2 cellular contexts compared by ENCODE assay signal in the genomic region with DNA sequence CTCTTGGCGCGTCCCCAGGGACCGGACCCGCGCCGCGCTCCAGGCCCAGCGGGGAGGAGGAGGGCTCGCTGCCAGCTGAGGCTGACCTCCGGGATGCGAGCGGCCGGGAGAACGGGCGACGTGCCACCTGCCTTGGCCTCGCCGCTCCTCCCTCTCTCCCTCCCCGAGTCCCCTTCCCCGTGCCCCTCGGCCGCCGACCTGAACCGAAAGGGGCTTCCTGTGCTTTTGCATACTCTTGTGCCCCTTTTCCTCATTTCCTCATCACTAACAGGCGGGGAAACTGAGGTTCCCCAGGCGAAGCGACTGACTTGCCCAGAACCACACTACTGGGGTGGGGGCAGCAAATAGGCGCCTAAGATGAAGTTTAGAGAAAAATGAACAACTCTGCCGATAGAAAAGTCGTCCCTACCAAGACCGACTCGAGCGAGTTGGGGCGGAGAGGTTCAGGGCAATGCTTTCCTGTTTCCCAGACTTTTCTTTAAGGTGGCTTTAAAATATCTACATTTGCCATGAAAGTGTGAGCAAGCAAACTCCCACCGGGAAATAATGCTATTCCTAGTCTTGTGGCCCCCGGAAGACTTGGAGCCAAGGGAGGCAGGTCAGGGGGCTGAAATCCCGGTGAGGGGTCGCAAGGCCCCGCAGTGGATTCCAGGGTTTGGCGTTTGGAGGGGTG.
TF ChIP-seq lines count a peak whose summit lies in the region.

No MANE protein-coding gene starts in this region.

TF ChIP-seq in A549, 52 proteins besides CTCF, POLR2A, EP300 and RAD21 (continued from another document):
- TF ChIP-seq MAZ (IDR thresholded peaks at IDR 0.05; ENCODE audit: borderline replicate concordance, low read depth, low read length) (peak; percentile 11; the same call in 1 of the 2 replicates), EHF (CRISPR knock-in tag; IDR thresholded peaks at IDR 0.05) (no peak; the same call in 1 of the 2 replicates), TP53 (CRISPR knock-in tag; IDR thresholded peaks at IDR 0.05) (peak; percentile 55), HEYL (CRISPR knock-in tag; IDR thresholded peaks at IDR 0.05) (0 out of 2 replicates have a peak, but pooled peaks have one; percentile 55), ATOH8 (CRISPR knock-in tag; IDR thresholded peaks at IDR 0.05; ENCODE audit: low read depth) (peak; percentile 83; the same call in 1 of the 2 replicates), HOXB5 (CRISPR knock-in tag; IDR thresholded peaks at IDR 0.05) (peak; percentile 83; the same call in 1 of the 2 replicates), HOXB13 (CRISPR knock-in tag; IDR thresholded peaks at IDR 0.05; ENCODE audit: low read depth) (peak; percentile 29; the same call in 1 of the 2 replicates), SREBF2 (IDR thresholded peaks at IDR 0.05) (no peak), MYC (IDR thresholded peaks at IDR 0.05; ENCODE audit: borderline replicate concordance, low read length) (no peak; the same call in 1 of the 2 replicates)

TF ChIP-seq in H1, 55 proteins besides CTCF, POLR2A, EP300 and RAD21 (continued from another document):
- TF ChIP-seq SAP30 (IDR thresholded peaks at IDR 0.05; ENCODE audit: insufficient read depth, insufficient replicate concordance, low read length) (no peak), TEAD4 (IDR thresholded peaks at IDR 0.05; ENCODE audit: low read depth, low read length) (0 out of 2 replicates have a peak, but pooled peaks have one; percentile 31), RBBP5 (IDR thresholded peaks at IDR 0.05; ENCODE audit: borderline replicate concordance, low read depth, low read length) (peak; percentile 82; the same call in 1 of the 2 replicates), POU5F1 (IDR thresholded peaks at IDR 0.05; ENCODE audit: low read depth, low read length) (no peak), RNF2 (IDR thresholded peaks at IDR 0.05; ENCODE audit: borderline replicate concordance, low read depth, low read length, missing control alignments, poor library complexity, severe bottlenecking) (no peak), CHD2 (IDR thresholded peaks at IDR 0.05; ENCODE audit: low read length) (no peak), SUZ12 (IDR thresholded peaks at IDR 0.05; ENCODE audit: low read length) (0 out of 2 replicates have a peak, but pooled peaks have one; percentile 17), TCF12 (IDR thresholded peaks at IDR 0.05; ENCODE audit: low read depth, low read length) (no peak), BACH1 (IDR thresholded peaks at IDR 0.05; ENCODE audit: low read length) (no peak), EZH2 (IDR thresholded peaks at IDR 0.05; ENCODE audit: low read depth, low read length, severe bottlenecking) (no peak), RXRA (IDR thresholded peaks at IDR 0.05; ENCODE audit: insufficient read depth, low read depth, low read length) (no peak), GTF2F1 (IDR thresholded peaks at IDR 0.05; ENCODE audit: borderline replicate concordance, low read depth, low read length) (no peak), CBX8 (IDR thresholded peaks at IDR 0.05; ENCODE audit: borderline replicate concordance, low read depth, low read length) (no peak)
- TF ChIP-seq, protein P1, sequence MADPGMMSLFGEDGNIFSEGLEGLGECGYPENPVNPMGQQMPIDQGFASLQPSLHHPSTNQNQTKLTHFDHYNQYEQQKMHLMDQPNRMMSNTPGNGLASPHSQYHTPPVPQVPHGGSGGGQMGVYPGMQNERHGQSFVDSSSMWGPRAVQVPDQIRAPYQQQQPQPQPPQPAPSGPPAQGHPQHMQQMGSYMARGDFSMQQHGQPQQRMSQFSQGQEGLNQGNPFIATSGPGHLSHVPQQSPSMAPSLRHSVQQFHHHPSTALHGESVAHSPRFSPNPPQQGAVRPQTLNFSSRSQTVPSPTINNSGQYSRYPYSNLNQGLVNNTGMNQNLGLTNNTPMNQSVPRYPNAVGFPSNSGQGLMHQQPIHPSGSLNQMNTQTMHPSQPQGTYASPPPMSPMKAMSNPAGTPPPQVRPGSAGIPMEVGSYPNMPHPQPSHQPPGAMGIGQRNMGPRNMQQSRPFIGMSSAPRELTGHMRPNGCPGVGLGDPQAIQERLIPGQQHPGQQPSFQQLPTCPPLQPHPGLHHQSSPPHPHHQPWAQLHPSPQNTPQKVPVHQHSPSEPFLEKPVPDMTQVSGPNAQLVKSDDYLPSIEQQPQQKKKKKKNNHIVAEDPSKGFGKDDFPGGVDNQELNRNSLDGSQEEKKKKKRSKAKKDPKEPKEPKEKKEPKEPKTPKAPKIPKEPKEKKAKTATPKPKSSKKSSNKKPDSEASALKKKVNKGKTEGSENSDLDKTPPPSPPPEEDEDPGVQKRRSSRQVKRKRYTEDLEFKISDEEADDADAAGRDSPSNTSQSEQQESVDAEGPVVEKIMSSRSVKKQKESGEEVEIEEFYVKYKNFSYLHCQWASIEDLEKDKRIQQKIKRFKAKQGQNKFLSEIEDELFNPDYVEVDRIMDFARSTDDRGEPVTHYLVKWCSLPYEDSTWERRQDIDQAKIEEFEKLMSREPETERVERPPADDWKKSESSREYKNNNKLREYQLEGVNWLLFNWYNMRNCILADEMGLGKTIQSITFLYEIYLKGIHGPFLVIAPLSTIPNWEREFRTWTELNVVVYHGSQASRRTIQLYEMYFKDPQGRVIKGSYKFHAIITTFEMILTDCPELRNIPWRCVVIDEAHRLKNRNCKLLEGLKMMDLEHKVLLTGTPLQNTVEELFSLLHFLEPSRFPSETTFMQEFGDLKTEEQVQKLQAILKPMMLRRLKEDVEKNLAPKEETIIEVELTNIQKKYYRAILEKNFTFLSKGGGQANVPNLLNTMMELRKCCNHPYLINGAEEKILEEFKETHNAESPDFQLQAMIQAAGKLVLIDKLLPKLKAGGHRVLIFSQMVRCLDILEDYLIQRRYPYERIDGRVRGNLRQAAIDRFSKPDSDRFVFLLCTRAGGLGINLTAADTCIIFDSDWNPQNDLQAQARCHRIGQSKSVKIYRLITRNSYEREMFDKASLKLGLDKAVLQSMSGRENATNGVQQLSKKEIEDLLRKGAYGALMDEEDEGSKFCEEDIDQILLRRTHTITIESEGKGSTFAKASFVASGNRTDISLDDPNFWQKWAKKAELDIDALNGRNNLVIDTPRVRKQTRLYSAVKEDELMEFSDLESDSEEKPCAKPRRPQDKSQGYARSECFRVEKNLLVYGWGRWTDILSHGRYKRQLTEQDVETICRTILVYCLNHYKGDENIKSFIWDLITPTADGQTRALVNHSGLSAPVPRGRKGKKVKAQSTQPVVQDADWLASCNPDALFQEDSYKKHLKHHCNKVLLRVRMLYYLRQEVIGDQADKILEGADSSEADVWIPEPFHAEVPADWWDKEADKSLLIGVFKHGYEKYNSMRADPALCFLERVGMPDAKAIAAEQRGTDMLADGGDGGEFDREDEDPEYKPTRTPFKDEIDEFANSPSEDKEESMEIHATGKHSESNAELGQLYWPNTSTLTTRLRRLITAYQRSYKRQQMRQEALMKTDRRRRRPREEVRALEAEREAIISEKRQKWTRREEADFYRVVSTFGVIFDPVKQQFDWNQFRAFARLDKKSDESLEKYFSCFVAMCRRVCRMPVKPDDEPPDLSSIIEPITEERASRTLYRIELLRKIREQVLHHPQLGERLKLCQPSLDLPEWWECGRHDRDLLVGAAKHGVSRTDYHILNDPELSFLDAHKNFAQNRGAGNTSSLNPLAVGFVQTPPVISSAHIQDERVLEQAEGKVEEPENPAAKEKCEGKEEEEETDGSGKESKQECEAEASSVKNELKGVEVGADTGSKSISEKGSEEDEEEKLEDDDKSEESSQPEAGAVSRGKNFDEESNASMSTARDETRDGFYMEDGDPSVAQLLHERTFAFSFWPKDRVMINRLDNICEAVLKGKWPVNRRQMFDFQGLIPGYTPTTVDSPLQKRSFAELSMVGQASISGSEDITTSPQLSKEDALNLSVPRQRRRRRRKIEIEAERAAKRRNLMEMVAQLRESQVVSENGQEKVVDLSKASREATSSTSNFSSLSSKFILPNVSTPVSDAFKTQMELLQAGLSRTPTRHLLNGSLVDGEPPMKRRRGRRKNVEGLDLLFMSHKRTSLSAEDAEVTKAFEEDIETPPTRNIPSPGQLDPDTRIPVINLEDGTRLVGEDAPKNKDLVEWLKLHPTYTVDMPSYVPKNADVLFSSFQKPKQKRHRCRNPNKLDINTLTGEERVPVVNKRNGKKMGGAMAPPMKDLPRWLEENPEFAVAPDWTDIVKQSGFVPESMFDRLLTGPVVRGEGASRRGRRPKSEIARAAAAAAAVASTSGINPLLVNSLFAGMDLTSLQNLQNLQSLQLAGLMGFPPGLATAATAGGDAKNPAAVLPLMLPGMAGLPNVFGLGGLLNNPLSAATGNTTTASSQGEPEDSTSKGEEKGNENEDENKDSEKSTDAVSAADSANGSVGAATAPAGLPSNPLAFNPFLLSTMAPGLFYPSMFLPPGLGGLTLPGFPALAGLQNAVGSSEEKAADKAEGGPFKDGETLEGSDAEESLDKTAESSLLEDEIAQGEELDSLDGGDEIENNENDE (IDR thresholded peaks at IDR 0.05; ENCODE audit: insufficient replicate concordance, low read length): no peak
- TF ChIP-seq, protein P2, sequence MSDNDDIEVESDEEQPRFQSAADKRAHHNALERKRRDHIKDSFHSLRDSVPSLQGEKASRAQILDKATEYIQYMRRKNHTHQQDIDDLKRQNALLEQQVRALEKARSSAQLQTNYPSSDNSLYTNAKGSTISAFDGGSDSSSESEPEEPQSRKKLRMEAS (IDR thresholded peaks at IDR 0.05): peak; percentile 58; the same call in 1 of the 2 replicates
